8 cellular contexts compared by ENCODE assay signal in the genomic region with DNA sequence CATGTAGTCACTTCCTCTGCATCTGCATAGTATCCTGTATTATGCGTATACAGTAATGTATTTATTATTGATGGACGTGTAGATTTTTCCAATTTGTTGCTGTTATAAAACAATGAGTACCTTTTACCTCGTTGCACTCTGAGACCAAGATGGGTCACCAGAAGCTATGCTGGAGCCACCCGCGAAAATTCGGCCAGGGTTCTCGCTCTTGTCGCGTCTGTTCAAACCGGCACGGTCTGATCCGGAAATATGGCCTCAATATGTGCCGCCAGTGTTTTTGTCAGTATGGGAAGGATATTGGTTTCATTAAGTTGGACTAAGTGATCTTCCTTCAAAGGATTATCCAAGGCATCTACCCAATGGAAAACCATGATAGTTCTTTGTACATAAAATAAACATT. TPM values are rescaled to one million over a fixed set of nuclear protein-coding genes. Genes with fewer than 3 reads are reported as not detected.
A peak's percentile ranks its signal among the peaks of the same experiment; 100 is the strongest.
DNase-seq lines count a peak whose midpoint lies in the region; ATAC-seq and TF ChIP-seq lines count a peak whose summit lies in the region.

No MANE protein-coding gene starts in this region.

- WGBS in ovary, 3 donors = 8 to 18% (median 17%) methylated on average over 13 of the region's 13 CpGs

- TF ChIP-seq EP300 in ovary (IDR thresholded peaks at IDR 0.05) = no peak

- H3K4me1 ChIP-seq in ES-I3 (ENCODE audit: insufficient read depth, low read length) = peaks cover 1% of the 10 kb centered on the region; the same call in 1 of the 2 replicates
- H3K4me1 ChIP-seq in OCI-LY3 (ENCODE audit: low read length) = peaks cover 26% of the 10 kb centered on the region
- H3K4me1 ChIP-seq in endocrine pancreas (ENCODE audit: control insufficient read depth, insufficient read depth, low read length) = peaks cover 23% of the 10 kb centered on the region
- H3K4me1 ChIP-seq in ovary (ENCODE audit: insufficient read depth) = peaks cover 3% of the 10 kb centered on the region

- H3K9ac ChIP-seq in ES-I3 (ENCODE audit: low read depth, low read length) = peak overlapping the region; percentile 95; the same call in 1 of the 2 replicates
- H3K9ac ChIP-seq in OCI-LY3 (ENCODE audit: low read length) = peak overlapping the region; percentile 80
- peak overlapping the region; percentile 97 for H3K9ac ChIP-seq in endocrine pancreas (ENCODE audit: control insufficient read depth, insufficient read depth, low read length)

- H3K4me2 ChIP-seq in OCI-LY3 (ENCODE audit: low read length) = peak overlapping the region; percentile 82

- H2AFZ ChIP-seq in OCI-LY3 (ENCODE audit: low read depth, low read length) = no peak overlapping the region

- TF ChIP-seq CTCF in OCI-LY3 (IDR thresholded peaks at IDR 0.05; ENCODE audit: low read depth, low read length) = no peak
- no peak for TF ChIP-seq CTCF in ovary (IDR thresholded peaks at IDR 0.05)

- H3K27ac ChIP-seq in OCI-LY3 (ENCODE audit: low read length) = no peak overlapping the region
- H3K27ac ChIP-seq in ovary = no peak overlapping the region

- no peak for DNase-seq in ovary
- no peak for DNase-seq in stimulated activated naive CD4-positive, alpha-beta T cell (lab: John Stamatoyannopoulos, UW)
- DNase-seq in NCI-H2196 (lab: John Stamatoyannopoulos, UW; ENCODE audit: unreplicated experiment) = no peak

- ATAC-seq in HG02970 (IDR thresholded peaks at IDR 0.05; ENCODE audit: low FRiP score, unreplicated experiment) = no peak
- no peak for ATAC-seq in GM18861 (IDR thresholded peaks at IDR 0.05; ENCODE audit: unreplicated experiment)

- peak overlapping the region; percentile 90 for H3K4me3 ChIP-seq in OCI-LY3 (ENCODE audit: low read length)
- peak overlapping the region; percentile 98 for H3K4me3 ChIP-seq in endocrine pancreas (ENCODE audit: control insufficient read depth, insufficient read depth, low read length)
- H3K4me3 ChIP-seq in ovary = peak overlapping the region; percentile 84

- H3K9me3 ChIP-seq in ES-I3 (ENCODE audit: control insufficient read depth, insufficient read depth, low read length) (no peaks in the 10 kb centered on the region), OCI-LY3 (ENCODE audit: insufficient read depth, low read length) (no peaks in the 10 kb centered on the region), endocrine pancreas (ENCODE audit: control insufficient read depth, low read length) (no peaks in the 10 kb centered on the region), ovary (no peaks in the 10 kb centered on the region)

- H3K79me2 ChIP-seq in OCI-LY3 (ENCODE audit: low read length) = peaks cover 82% of the 10 kb centered on the region

- H4K20me1 ChIP-seq in OCI-LY3 (ENCODE audit: insufficient read depth, low read length) = peaks cover 9% of the 10 kb centered on the region; the same call in 1 of the 2 replicates

- TF ChIP-seq POLR2A in ovary (IDR thresholded peaks at IDR 0.05) = no peak

- H3K27me3 ChIP-seq in OCI-LY3 (ENCODE audit: low read depth, low read length) = no peaks in the 10 kb centered on the region
- H3K27me3 ChIP-seq in endocrine pancreas (ENCODE audit: control insufficient read depth, insufficient read depth, low read length) = no peaks in the 10 kb centered on the region
- no peaks in the 10 kb centered on the region for H3K27me3 ChIP-seq in ovary

- intact Hi-C loops in ovary (cut with DNase I) = no loop called here

- H3K36me3 ChIP-seq in ES-I3 (ENCODE audit: insufficient read depth, low read length) (no peaks in the 10 kb centered on the region; the same call in 1 of the 2 replicates), OCI-LY3 (replicated peaks; ENCODE audit: low read depth, low read length) (peaks cover 12% of the 10 kb centered on the region), endocrine pancreas (ENCODE audit: control insufficient read depth, insufficient read depth, low read length) (no peaks in the 10 kb centered on the region), ovary (no peaks in the 10 kb centered on the region)

RNA-seq across cellular contexts. Expression of a gene that starts 1.0 kb away (rescaled TPM):
- total RNA-seq in ovary = 10 to 100 TPM; 55.1 to 94.0 (median 82.1) TPM
- 100 to 1,000 TPM in 1 of 2 donors, 10 to 100 TPM in 1; 66.2 to 104 TPM for polyA plus RNA-seq in ovary

RNA-seq across cellular contexts. Expression of a gene that starts 3.9 kb away (rescaled TPM):
- total RNA-seq in ovary = 10 to 100 TPM; 11.1 to 29.5 (median 21.9) TPM
- polyA plus RNA-seq in ovary = 10 to 100 TPM; 16.8 to 17.8 TPM

RNA-seq across cellular contexts. Expression of a gene that starts 51.2 kb away (rescaled TPM):
- total RNA-seq in ovary = 10 to 100 TPM; 41.2 to 71.7 (median 60.3) TPM
- polyA plus RNA-seq in ovary = 10 to 100 TPM; 69.8 to 87.0 TPM
